14 cellular contexts compared by ENCODE assay signal in genomic region chr6:6793388-6794250, GRCh38.
A peak's percentile ranks its signal among the peaks of the same experiment; 100 is the strongest.
DNase-seq lines count a peak whose midpoint lies in the region; ATAC-seq and TF ChIP-seq lines count a peak whose summit lies in the region.
"Had no signal": no experiment of that assay in that cellular context is flagged by ENCODE, and none has a peak within 500 bp of the region (broad histone marks: within the 10 kb centered on the region; RNA-seq: fewer than 3 reads in every experiment).

No MANE protein-coding gene starts in this region.

- no peaks in the 10 kb centered on the region for H3K27me3 Mint-ChIP-seq in CD4-positive, alpha-beta T cell
- peaks cover 2% of the 10 kb centered on the region for H3K27me3 Mint-ChIP-seq in activated B cell treated with CpG ODN at 0.5 μM for 24 hours

- ATAC-seq in CD4-positive, alpha-beta T cell (ENCODE audit: poor library complexity): peak; percentile 41
- ATAC-seq in HG02885 (IDR thresholded peaks at IDR 0.05; ENCODE audit: poor library complexity, unreplicated experiment) (peak; percentile 44), activated B cell treated with CpG ODN at 0.5 μM for 24 hours (ENCODE audit: low read depth) (peak; percentile 37)
- ATAC-seq: mucosa of descending colon had no signal

- intact Hi-C loops in CD4-positive, alpha-beta T cell (cut with DNase I, micrococcal nuclease): no loop called here
- intact Hi-C loops in activated B cell treated with CpG ODN at 0.5 μM for 24 hours (cut with micrococcal nuclease): no loop called here

- peaks cover 6% of the 10 kb centered on the region for H3K4me1 Mint-ChIP-seq in CD4-positive, alpha-beta T cell (ENCODE audit: low read depth)
- H3K4me1 Mint-ChIP-seq in activated B cell treated with CpG ODN at 0.5 μM for 24 hours: peaks cover 23% of the 10 kb centered on the region

- H3K4me3 Mint-ChIP-seq in CD4-positive, alpha-beta T cell: no peak overlapping the region
- no peak overlapping the region for H3K4me3 Mint-ChIP-seq in activated B cell treated with CpG ODN at 0.5 μM for 24 hours
- H3K4me3 Mint-ChIP-seq: CD8-positive, alpha-beta memory T cell; IgD-negative memory B cell had no signal

- no peak overlapping the region for H3K4me3 ChIP-seq in BE2C (ENCODE audit: low read depth, low read length)
- H3K4me3 ChIP-seq: mucosa of descending colon had no signal

- H3K27ac Mint-ChIP-seq in CD4-positive, alpha-beta T cell: no peak overlapping the region
- no peak overlapping the region for H3K27ac Mint-ChIP-seq in activated B cell treated with CpG ODN at 0.5 μM for 24 hours

- H3K9me3 ChIP-seq in CD4-positive, alpha-beta T cell (ENCODE audit: control insufficient read depth, low read length): no peaks in the 10 kb centered on the region
- H3K9me3 ChIP-seq in BE2C: no peaks in the 10 kb centered on the region
- H3K9me3 ChIP-seq: mucosa of descending colon had no signal

- H3K36me3 ChIP-seq in BE2C: no peaks in the 10 kb centered on the region

- POLR2A ChIA-PET in CD4-positive, alpha-beta T cell (lab: Charles Lee): no interaction called here
- POLR2A ChIA-PET in activated B cell treated with CpG ODN at 0.5 μM for 24 hours (lab: Charles Lee): no interaction called here

- TF ChIP-seq CTCF in CD4-positive, alpha-beta T cell (IDR thresholded peaks at IDR 0.05): no peak
- TF ChIP-seq CTCF in activated B cell treated with CpG ODN at 0.5 μM for 24 hours (IDR thresholded peaks at IDR 0.05) (no peak), BE2C (IDR thresholded peaks at IDR 0.05; ENCODE audit: low read depth, low read length) (no peak)

- no peaks in the 10 kb centered on the region for H3K36me3 Mint-ChIP-seq in CD4-positive, alpha-beta T cell (ENCODE audit: low read depth)
- no peaks in the 10 kb centered on the region for H3K36me3 Mint-ChIP-seq in activated B cell treated with CpG ODN at 0.5 μM for 24 hours (ENCODE audit: low read depth)
- H3K36me3 Mint-ChIP-seq: CD8-positive, alpha-beta memory T cell; IgD-negative memory B cell had no signal

- no peak overlapping the region for H3K27ac ChIP-seq in CD4-positive, alpha-beta T cell (ENCODE audit: low read depth, low read length)
- H3K27ac ChIP-seq: epithelial cell of prostate had no signal

- no peaks in the 10 kb centered on the region for H3K9me3 Mint-ChIP-seq in CD4-positive, alpha-beta T cell
- H3K9me3 Mint-ChIP-seq in activated B cell treated with CpG ODN at 0.5 μM for 24 hours: no peaks in the 10 kb centered on the region
- H3K9me3 Mint-ChIP-seq: CD8-positive, alpha-beta memory T cell; IgD-negative memory B cell had no signal

- DNase-seq in CD4-positive, alpha-beta T cell: no peak
- DNase-seq in activated B cell treated with CpG ODN at 0.5 μM for 24 hours: no peak
- peak; percentile 72 for DNase-seq in medulla oblongata (ENCODE audit: extremely low spot score)
- no peak for DNase-seq in BE2C
- no peak for DNase-seq in NCI-H1105 (lab: John Stamatoyannopoulos, UW)
- DNase-seq in stimulated activated CD4-positive, alpha-beta T cell treated with anti-CD3 and anti-CD28 coated beads, Interleukin-4, amount 100 ng/mL, for 1 hour: no peak
- no peak for DNase-seq in NCI-H524 treated with DMSO at 0.1 percent for 48 hours (lab: John Stamatoyannopoulos, UW)
- DNase-seq: CD8-positive, alpha-beta memory T cell; H7; mucosa of descending colon; NCI-H2171 had no signal

- H3K27me3 ChIP-seq in CD4-positive, alpha-beta T cell (ENCODE audit: control insufficient read depth, insufficient read depth, low read length): no peaks in the 10 kb centered on the region
- H3K27me3 ChIP-seq in BE2C: no peaks in the 10 kb centered on the region

- CTCF ChIA-PET in CD4-positive, alpha-beta T cell (lab: Charles Lee): interaction anchor here (0.6 kb wide), 1 partner anchor 10 kb away, joined by 3 read pairs; no protein-coding TSS in a partner anchor
- CTCF ChIA-PET in activated B cell treated with CpG ODN at 0.5 μM for 24 hours (lab: Charles Lee): interaction anchor here (1.1 kb wide), 2 partner anchors 34 to 450 kb away, joined by 3 read pairs; no protein-coding TSS in a partner anchor

- H3K4me1 ChIP-seq in BE2C: no peaks in the 10 kb centered on the region
